Comparison of ENCODE assay signal across 8 cellular contexts in the genomic region with DNA sequence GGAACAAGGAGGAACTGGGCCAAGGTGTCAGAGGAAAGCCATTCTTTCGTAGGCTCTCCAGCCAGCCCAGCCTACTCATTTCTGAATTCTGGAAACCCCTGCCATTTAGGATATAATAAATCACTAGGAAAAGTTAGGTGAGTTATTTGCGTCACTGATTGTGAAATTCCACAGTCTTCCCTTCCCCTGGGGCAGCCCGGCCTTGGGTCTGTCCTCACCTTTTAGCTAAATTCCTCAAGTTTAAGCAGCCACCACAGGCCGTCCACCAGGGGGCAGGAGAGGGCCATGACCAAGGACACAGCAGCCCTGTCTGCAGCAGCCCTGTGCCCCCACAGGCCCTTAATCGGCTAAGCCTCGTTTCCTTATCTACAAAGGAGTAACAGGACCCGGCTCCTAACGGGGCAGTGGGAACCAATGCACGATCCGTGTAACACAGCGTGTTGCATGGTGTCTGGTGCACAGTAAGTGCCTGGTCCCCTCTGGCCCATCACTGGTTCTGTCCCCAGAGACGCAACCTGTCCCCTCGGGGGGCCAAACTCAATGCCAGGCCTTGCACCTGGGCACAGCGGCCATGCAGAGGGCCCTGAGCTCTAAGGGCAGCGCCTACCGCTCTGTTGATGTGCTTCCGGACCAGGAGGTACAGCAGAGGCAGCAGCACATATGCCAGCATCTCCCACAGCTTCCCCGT. TPM values are rescaled to one million over a fixed set of nuclear protein-coding genes. Genes with fewer than 3 reads are reported as not detected.
DNase-seq lines count a peak whose midpoint lies in the region; ATAC-seq, FAIRE-seq and TF ChIP-seq lines count a peak whose summit lies in the region.

No MANE protein-coding gene starts in this region.

- no peak overlapping the region for H3K27ac ChIP-seq in kidney (ENCODE audit: low read depth in 2 of 2, low read length in 2 of 2)

- H3K36me3 ChIP-seq in kidney (ENCODE audit: control insufficient read depth in 1 of 2, insufficient read depth in 2 of 2, low read length in 2 of 2) = no peaks in the 10 kb centered on the region

- H3K9ac ChIP-seq in kidney (ENCODE audit: low read length in 2 of 2) = no peak overlapping the region

- CTCF ChIA-PET in AG04449 (lab: Yijun Ruan, JAX) = interaction anchor here (0.6 to 17.5 kb wide), 66 partner anchors 8 to 977 kb away, joined by 3 to 267 read pairs (median 4); partner anchors contain the start of genes GPR157 and H6PD

- FAIRE-seq in kidney (lab: Jason Lieb, UNC) = peak; percentile 59

- no peak overlapping the region for H3K4me3 ChIP-seq in AG04449 (ENCODE audit: low read depth, low read length)
- no peak overlapping the region for H3K4me3 ChIP-seq in cardiac fibroblast (replicated peaks in 1 of 2; ENCODE audit: low read depth in 2 of 2, low read length in 2 of 2)
- H3K4me3 ChIP-seq in kidney (ENCODE audit: low read length in 2 of 2) = no peak overlapping the region

- TF ChIP-seq CTCF in AG04449 (IDR thresholded peaks at IDR 0.05; ENCODE audit: insufficient read depth, low read length, missing control alignments) (peak; percentile 92), cardiac fibroblast (IDR thresholded peaks at IDR 0.05; ENCODE audit: low read depth, low read length) (peak; percentile 94), kidney (IDR thresholded peaks at IDR 0.05; ENCODE audit: borderline replicate concordance, extremely low read depth, insufficient read depth) (peak; percentile 98)

- H3K9me3 ChIP-seq in kidney (ENCODE audit: control insufficient read depth in 1 of 2, low read length in 2 of 2) = no peaks in the 10 kb centered on the region

- POLR2A ChIA-PET in AG04449 (lab: Yijun Ruan, JAX) = no interaction called here

- ATAC-seq in activated CD4-positive, CD25-positive, alpha-beta regulatory T cell treated with anti-CD3 and anti-CD28 coated beads, Interleukin-2, amount 50 U/mL, for 24 hours = peak; percentile 45 to 61

- peaks cover 0 to 4% of the 10 kb centered on the region in 2 donors for H3K4me1 ChIP-seq in kidney (ENCODE audit: control insufficient read depth in 1 of 2, insufficient read depth in 1 of 2, low read depth in 1 of 2, low read length in 2 of 2)

- peak; percentile 34 for DNase-seq in AG04449 (ENCODE audit: low read depth, low spot score)
- DNase-seq in GM19240 (ENCODE audit: insufficient read length, low spot score) = peak; percentile 80
- DNase-seq in NCI-H2227 (lab: John Stamatoyannopoulos, UW; ENCODE audit: unreplicated experiment) = peak; percentile 85
- DNase-seq in cardiac fibroblast (ENCODE audit: low read depth in 2 of 2) = peak; percentile 94 to 96
- peak; percentile 97 for DNase-seq in kidney
- peak; percentile 79 to 83 (median 82) for DNase-seq in stimulated activated CD4-positive, alpha-beta T cell treated with anti-CD3 and anti-CD28 coated beads, Interleukin-1b, Interleukin-23, amount 100 ng/mL, for 24 hours (ENCODE audit: low read depth in 4 of 4, low spot score in 1 of 4)
- no peak for DNase-seq in OCI-M2 (lab: John Stamatoyannopoulos, UW; ENCODE audit: unreplicated experiment)

- intact Hi-C loops in kidney (cut with DNase I) = no loop called here

RNA-seq across cellular contexts. Expression of gene GPR157, which starts 18.1 kb away (rescaled TPM):
- 9.1 TPM for total RNA-seq in kidney
- 3.2 TPM for polyA plus RNA-seq in kidney (ENCODE audit: insufficient read depth, low read depth, low replicate concordance)

RNA-seq across cellular contexts. Expression of gene SLC2A5, which starts 41.4 kb away (rescaled TPM):
- total RNA-seq in kidney = 6.4 TPM
- polyA plus RNA-seq in kidney (ENCODE audit: insufficient read depth, low read depth, low replicate concordance) = 9.0 TPM
